ENCODE assay signal across 1 cellular context in the genomic region with DNA sequence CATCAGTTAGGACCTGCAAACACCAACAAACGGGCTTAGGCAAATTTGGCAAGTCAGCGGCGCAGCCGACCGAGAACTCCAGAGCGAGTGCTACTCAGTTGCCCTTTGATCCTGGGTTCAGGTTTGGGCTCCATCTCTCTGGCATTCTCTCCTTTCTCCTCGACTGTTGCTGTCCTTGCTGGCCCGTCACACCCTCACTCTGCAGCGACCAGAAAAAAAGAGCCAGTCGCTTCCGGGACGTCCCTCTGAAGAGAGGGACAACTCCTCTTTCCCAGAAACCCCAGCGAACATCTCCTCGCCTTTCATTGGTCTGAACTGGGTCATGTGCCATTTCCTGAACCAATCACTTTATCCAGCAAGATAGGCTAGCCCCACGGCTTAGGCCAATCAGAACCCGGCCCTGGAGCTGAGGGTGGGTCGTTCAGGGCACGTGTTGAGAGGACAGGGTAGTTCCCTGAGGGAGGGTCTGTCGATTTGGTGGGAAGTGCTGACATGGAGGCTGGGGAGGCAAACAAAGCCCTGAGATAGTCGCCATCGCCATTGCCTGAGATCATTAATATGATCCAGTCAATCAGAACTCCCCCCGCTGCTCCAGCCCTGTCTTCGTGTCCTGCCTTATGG.
TF ChIP-seq lines count a peak whose summit lies in the region.

No MANE protein-coding gene starts in this region.

TF ChIP-seq in K562, 482 proteins besides CTCF, POLR2A, EP300 and RAD21 (continued from another document and continues in another):
- TF ChIP-seq PPARD (CRISPR knock-in tag; IDR thresholded peaks at IDR 0.05) (no peak), ZNF24 (IDR thresholded peaks at IDR 0.05) (no peak), ZNF707 (CRISPR knock-in tag; conservative IDR thresholded peaks at IDR 0.05) (no peak), ZNF445 (CRISPR knock-in tag; IDR thresholded peaks at IDR 0.05; ENCODE audit: low read depth) (no peak), ELF1 (tag; IDR thresholded peaks at IDR 0.05) (peak; percentile 96), ZNF436 (CRISPR knock-in tag; IDR thresholded peaks at IDR 0.05) (no peak), ZNF12 (CRISPR knock-in tag; IDR thresholded peaks at IDR 0.05) (peak; percentile 87), CCNT2 (IDR thresholded peaks at IDR 0.05; ENCODE audit: borderline replicate concordance, extremely low read depth, insufficient read length, low read depth, low read length) (no peak), HNRNPH1 (optimal IDR thresholded peaks at IDR 0.05; ENCODE audit: low read depth, low read length) (no peak), SOX6 (IDR thresholded peaks at IDR 0.05) (no peak), SMARCC2 (IDR thresholded peaks at IDR 0.05; ENCODE audit: low read depth) (no peak), TAL1 (IDR thresholded peaks at IDR 0.05) (no peak), ZNF224 (CRISPR knock-in tag; IDR thresholded peaks at IDR 0.05) (no peak; the same call in 1 of the 2 replicates), CHCHD3 (CRISPR knock-in tag; IDR thresholded peaks at IDR 0.05) (no peak), ZBED1 (IDR thresholded peaks at IDR 0.05) (no peak), KAT2B (IDR thresholded peaks at IDR 0.05; ENCODE audit: low read depth, low read length) (no peak), ZNF165 (CRISPR knock-in tag; IDR thresholded peaks at IDR 0.05; ENCODE audit: borderline replicate concordance) (no peak), POLR2H (tag; IDR thresholded peaks at IDR 0.05; ENCODE audit: low read depth) (peak; percentile 95), SIN3A (IDR thresholded peaks at IDR 0.05; ENCODE audit: borderline replicate concordance in 2 of 2, control insufficient read depth in 1 of 2, low read depth in 2 of 2, low read length in 2 of 2) (no peak), THRAP3 (IDR thresholded peaks at IDR 0.05; ENCODE audit: borderline replicate concordance) (no peak), RAD51 (IDR thresholded peaks at IDR 0.05; ENCODE audit: borderline replicate concordance, low read depth) (peak; percentile 95), HDAC2 (IDR thresholded peaks at IDR 0.05) (no peak; the same call in 1 of the 2 replicates)
- TF ChIP-seq, protein P1, sequence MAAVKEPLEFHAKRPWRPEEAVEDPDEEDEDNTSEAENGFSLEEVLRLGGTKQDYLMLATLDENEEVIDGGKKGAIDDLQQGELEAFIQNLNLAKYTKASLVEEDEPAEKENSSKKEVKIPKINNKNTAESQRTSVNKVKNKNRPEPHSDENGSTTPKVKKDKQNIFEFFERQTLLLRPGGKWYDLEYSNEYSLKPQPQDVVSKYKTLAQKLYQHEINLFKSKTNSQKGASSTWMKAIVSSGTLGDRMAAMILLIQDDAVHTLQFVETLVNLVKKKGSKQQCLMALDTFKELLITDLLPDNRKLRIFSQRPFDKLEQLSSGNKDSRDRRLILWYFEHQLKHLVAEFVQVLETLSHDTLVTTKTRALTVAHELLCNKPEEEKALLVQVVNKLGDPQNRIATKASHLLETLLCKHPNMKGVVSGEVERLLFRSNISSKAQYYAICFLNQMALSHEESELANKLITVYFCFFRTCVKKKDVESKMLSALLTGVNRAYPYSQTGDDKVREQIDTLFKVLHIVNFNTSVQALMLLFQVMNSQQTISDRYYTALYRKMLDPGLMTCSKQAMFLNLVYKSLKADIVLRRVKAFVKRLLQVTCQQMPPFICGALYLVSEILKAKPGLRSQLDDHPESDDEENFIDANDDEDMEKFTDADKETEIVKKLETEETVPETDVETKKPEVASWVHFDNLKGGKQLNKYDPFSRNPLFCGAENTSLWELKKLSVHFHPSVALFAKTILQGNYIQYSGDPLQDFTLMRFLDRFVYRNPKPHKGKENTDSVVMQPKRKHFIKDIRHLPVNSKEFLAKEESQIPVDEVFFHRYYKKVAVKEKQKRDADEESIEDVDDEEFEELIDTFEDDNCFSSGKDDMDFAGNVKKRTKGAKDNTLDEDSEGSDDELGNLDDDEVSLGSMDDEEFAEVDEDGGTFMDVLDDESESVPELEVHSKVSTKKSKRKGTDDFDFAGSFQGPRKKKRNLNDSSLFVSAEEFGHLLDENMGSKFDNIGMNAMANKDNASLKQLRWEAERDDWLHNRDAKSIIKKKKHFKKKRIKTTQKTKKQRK (IDR thresholded peaks at IDR 0.05; ENCODE audit: borderline replicate concordance, low read depth, low read length) = no peak
- TF ChIP-seq, protein P2, sequence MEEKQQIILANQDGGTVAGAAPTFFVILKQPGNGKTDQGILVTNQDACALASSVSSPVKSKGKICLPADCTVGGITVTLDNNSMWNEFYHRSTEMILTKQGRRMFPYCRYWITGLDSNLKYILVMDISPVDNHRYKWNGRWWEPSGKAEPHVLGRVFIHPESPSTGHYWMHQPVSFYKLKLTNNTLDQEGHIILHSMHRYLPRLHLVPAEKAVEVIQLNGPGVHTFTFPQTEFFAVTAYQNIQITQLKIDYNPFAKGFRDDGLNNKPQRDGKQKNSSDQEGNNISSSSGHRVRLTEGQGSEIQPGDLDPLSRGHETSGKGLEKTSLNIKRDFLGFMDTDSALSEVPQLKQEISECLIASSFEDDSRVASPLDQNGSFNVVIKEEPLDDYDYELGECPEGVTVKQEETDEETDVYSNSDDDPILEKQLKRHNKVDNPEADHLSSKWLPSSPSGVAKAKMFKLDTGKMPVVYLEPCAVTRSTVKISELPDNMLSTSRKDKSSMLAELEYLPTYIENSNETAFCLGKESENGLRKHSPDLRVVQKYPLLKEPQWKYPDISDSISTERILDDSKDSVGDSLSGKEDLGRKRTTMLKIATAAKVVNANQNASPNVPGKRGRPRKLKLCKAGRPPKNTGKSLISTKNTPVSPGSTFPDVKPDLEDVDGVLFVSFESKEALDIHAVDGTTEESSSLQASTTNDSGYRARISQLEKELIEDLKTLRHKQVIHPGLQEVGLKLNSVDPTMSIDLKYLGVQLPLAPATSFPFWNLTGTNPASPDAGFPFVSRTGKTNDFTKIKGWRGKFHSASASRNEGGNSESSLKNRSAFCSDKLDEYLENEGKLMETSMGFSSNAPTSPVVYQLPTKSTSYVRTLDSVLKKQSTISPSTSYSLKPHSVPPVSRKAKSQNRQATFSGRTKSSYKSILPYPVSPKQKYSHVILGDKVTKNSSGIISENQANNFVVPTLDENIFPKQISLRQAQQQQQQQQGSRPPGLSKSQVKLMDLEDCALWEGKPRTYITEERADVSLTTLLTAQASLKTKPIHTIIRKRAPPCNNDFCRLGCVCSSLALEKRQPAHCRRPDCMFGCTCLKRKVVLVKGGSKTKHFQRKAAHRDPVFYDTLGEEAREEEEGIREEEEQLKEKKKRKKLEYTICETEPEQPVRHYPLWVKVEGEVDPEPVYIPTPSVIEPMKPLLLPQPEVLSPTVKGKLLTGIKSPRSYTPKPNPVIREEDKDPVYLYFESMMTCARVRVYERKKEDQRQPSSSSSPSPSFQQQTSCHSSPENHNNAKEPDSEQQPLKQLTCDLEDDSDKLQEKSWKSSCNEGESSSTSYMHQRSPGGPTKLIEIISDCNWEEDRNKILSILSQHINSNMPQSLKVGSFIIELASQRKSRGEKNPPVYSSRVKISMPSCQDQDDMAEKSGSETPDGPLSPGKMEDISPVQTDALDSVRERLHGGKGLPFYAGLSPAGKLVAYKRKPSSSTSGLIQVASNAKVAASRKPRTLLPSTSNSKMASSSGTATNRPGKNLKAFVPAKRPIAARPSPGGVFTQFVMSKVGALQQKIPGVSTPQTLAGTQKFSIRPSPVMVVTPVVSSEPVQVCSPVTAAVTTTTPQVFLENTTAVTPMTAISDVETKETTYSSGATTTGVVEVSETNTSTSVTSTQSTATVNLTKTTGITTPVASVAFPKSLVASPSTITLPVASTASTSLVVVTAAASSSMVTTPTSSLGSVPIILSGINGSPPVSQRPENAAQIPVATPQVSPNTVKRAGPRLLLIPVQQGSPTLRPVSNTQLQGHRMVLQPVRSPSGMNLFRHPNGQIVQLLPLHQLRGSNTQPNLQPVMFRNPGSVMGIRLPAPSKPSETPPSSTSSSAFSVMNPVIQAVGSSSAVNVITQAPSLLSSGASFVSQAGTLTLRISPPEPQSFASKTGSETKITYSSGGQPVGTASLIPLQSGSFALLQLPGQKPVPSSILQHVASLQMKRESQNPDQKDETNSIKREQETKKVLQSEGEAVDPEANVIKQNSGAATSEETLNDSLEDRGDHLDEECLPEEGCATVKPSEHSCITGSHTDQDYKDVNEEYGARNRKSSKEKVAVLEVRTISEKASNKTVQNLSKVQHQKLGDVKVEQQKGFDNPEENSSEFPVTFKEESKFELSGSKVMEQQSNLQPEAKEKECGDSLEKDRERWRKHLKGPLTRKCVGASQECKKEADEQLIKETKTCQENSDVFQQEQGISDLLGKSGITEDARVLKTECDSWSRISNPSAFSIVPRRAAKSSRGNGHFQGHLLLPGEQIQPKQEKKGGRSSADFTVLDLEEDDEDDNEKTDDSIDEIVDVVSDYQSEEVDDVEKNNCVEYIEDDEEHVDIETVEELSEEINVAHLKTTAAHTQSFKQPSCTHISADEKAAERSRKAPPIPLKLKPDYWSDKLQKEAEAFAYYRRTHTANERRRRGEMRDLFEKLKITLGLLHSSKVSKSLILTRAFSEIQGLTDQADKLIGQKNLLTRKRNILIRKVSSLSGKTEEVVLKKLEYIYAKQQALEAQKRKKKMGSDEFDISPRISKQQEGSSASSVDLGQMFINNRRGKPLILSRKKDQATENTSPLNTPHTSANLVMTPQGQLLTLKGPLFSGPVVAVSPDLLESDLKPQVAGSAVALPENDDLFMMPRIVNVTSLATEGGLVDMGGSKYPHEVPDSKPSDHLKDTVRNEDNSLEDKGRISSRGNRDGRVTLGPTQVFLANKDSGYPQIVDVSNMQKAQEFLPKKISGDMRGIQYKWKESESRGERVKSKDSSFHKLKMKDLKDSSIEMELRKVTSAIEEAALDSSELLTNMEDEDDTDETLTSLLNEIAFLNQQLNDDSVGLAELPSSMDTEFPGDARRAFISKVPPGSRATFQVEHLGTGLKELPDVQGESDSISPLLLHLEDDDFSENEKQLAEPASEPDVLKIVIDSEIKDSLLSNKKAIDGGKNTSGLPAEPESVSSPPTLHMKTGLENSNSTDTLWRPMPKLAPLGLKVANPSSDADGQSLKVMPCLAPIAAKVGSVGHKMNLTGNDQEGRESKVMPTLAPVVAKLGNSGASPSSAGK (IDR thresholded peaks at IDR 0.05) = peak; percentile 100
- TF ChIP-seq, protein P3, sequence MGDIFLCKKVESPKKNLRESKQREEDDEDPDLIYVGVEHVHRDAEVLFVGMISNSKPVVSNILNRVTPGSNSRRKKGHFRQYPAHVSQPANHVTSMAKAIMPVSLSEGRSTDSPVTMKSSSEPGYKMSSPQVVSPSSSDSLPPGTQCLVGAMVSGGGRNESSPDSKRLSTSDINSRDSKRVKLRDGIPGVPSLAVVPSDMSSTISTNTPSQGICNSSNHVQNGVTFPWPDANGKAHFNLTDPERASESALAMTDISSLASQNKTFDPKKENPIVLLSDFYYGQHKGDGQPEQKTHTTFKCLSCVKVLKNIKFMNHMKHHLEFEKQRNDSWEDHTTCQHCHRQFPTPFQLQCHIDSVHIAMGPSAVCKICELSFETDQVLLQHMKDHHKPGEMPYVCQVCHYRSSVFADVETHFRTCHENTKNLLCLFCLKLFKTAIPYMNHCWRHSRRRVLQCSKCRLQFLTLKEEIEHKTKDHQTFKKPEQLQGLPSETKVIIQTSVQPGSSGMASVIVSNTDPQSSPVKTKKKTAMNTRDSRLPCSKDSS (IDR thresholded peaks at IDR 0.05; ENCODE audit: low read depth, partially characterized antibody) = no peak
- TF ChIP-seq, protein P4, sequence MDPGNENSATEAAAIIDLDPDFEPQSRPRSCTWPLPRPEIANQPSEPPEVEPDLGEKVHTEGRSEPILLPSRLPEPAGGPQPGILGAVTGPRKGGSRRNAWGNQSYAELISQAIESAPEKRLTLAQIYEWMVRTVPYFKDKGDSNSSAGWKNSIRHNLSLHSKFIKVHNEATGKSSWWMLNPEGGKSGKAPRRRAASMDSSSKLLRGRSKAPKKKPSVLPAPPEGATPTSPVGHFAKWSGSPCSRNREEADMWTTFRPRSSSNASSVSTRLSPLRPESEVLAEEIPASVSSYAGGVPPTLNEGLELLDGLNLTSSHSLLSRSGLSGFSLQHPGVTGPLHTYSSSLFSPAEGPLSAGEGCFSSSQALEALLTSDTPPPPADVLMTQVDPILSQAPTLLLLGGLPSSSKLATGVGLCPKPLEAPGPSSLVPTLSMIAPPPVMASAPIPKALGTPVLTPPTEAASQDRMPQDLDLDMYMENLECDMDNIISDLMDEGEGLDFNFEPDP (CRISPR knock-in tag; IDR thresholded peaks at IDR 0.05) = no peak
- TF ChIP-seq, protein P5, sequence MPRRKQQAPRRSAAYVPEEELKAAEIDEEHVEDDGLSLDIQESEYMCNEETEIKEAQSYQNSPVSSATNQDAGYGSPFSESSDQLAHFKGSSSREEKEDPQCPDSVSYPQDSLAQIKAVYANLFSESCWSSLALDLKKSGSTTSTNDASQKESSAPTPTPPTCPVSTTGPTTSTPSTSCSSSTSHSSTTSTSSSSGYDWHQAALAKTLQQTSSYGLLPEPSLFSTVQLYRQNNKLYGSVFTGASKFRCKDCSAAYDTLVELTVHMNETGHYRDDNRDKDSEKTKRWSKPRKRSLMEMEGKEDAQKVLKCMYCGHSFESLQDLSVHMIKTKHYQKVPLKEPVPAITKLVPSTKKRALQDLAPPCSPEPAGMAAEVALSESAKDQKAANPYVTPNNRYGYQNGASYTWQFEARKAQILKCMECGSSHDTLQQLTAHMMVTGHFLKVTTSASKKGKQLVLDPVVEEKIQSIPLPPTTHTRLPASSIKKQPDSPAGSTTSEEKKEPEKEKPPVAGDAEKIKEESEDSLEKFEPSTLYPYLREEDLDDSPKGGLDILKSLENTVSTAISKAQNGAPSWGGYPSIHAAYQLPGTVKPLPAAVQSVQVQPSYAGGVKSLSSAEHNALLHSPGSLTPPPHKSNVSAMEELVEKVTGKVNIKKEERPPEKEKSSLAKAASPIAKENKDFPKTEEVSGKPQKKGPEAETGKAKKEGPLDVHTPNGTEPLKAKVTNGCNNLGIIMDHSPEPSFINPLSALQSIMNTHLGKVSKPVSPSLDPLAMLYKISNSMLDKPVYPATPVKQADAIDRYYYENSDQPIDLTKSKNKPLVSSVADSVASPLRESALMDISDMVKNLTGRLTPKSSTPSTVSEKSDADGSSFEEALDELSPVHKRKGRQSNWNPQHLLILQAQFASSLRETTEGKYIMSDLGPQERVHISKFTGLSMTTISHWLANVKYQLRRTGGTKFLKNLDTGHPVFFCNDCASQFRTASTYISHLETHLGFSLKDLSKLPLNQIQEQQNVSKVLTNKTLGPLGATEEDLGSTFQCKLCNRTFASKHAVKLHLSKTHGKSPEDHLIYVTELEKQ (CRISPR knock-in tag; IDR thresholded peaks at IDR 0.05) = no peak
- TF ChIP-seq, protein P6, sequence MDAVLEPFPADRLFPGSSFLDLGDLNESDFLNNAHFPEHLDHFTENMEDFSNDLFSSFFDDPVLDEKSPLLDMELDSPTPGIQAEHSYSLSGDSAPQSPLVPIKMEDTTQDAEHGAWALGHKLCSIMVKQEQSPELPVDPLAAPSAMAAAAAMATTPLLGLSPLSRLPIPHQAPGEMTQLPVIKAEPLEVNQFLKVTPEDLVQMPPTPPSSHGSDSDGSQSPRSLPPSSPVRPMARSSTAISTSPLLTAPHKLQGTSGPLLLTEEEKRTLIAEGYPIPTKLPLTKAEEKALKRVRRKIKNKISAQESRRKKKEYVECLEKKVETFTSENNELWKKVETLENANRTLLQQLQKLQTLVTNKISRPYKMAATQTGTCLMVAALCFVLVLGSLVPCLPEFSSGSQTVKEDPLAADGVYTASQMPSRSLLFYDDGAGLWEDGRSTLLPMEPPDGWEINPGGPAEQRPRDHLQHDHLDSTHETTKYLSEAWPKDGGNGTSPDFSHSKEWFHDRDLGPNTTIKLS (IDR thresholded peaks at IDR 0.05; ENCODE audit: borderline replicate concordance, low read depth) = no peak; the same call in 1 of the 2 replicates
- TF ChIP-seq, protein P7, sequence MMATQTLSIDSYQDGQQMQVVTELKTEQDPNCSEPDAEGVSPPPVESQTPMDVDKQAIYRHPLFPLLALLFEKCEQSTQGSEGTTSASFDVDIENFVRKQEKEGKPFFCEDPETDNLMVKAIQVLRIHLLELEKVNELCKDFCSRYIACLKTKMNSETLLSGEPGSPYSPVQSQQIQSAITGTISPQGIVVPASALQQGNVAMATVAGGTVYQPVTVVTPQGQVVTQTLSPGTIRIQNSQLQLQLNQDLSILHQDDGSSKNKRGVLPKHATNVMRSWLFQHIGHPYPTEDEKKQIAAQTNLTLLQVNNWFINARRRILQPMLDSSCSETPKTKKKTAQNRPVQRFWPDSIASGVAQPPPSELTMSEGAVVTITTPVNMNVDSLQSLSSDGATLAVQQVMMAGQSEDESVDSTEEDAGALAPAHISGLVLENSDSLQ (IDR thresholded peaks at IDR 0.05) = peak; percentile 12; the same call in 1 of the 2 replicates
